ENCODE assay signal across 17 cellular contexts in the genomic region with DNA sequence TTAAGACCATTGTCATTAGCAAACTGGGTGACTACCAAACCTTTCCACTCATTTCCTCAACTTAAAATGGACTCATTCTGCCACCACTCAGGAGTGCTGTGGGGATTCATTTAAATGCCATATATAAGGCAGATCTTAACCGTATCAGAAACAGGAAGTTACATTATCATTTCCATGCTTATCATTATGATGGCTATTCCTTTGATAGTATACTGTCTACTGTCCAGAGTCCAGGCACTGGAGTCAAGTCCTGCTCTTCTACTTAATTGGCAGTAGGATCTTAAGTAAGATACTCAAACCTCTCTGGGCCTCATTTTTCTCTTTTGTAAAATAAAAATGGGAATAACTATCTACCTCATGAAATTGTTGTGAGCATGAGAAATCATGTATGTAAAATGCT. TPM values are rescaled to one million over a fixed set of nuclear protein-coding genes. Genes with fewer than 3 reads are reported as not detected.
A peak's percentile ranks its signal among the peaks of the same experiment; 100 is the strongest.
DNase-seq lines count a peak whose midpoint lies in the region; ATAC-seq and TF ChIP-seq lines count a peak whose summit lies in the region.
"Had no signal": no experiment of that assay in that cellular context is flagged by ENCODE, and none has a peak within 500 bp of the region (broad histone marks: within the 10 kb centered on the region; RNA-seq: fewer than 3 reads in every experiment).

No MANE protein-coding gene starts in this region.

- peaks cover 11 to 26% of the 10 kb centered on the region in 2 donors for H3K27me3 Mint-ChIP-seq in natural killer cell treated with Interleukin-12 subunit alpha and Interleukin-12 subunit beta and Interleukin-15 and Interleukin-18, amount 100 ng/mL, for 72 hours
- H3K27me3 Mint-ChIP-seq in natural killer cell (ENCODE audit: low read depth in 2 of 2) = peaks cover 17 to 35% of the 10 kb centered on the region in 2 donors

- no peaks in the 10 kb centered on the region for H3K4me1 Mint-ChIP-seq in natural killer cell treated with Interleukin-12 subunit alpha and Interleukin-12 subunit beta and Interleukin-15 and Interleukin-18, amount 100 ng/mL, for 72 hours (ENCODE audit: low read depth in 2 of 2)
- H3K4me1 Mint-ChIP-seq in natural killer cell = no peaks in the 10 kb centered on the region

- H3K27ac Mint-ChIP-seq in natural killer cell treated with Interleukin-12 subunit alpha and Interleukin-12 subunit beta and Interleukin-15 and Interleukin-18, amount 100 ng/mL, for 72 hours = no peak overlapping the region
- no peak overlapping the region for H3K27ac Mint-ChIP-seq in natural killer cell
- H3K27ac Mint-ChIP-seq: HFFc6 had no signal

- no peaks in the 10 kb centered on the region for H3K9me3 Mint-ChIP-seq in natural killer cell treated with Interleukin-12 subunit alpha and Interleukin-12 subunit beta and Interleukin-15 and Interleukin-18, amount 100 ng/mL, for 72 hours
- H3K9me3 Mint-ChIP-seq in natural killer cell = no peaks in the 10 kb centered on the region
- H3K9me3 Mint-ChIP-seq: CD4-positive, alpha-beta memory T cell; HFFc6 had no signal

- 43 to 62% (median 57%) methylated on average over 1 of the region's 1 CpG for WGBS in stomach, 5 donors

- intact Hi-C loops in natural killer cell (cut with micrococcal nuclease) = no loop called here
- intact Hi-C loops in stomach (cut with DNase I; ENCODE audit: low total_unique reads) = no loop called here

- peaks cover 19% of the 10 kb centered on the region for H3K4me1 ChIP-seq in rectal smooth muscle tissue (ENCODE audit: control insufficient read depth, insufficient read depth, low read length)
- peaks cover 0 to 40% (median 13%) of the 10 kb centered on the region in 4 donors for H3K4me1 ChIP-seq in stomach
- H3K4me1 ChIP-seq in right atrium auricular region = peaks cover 0 to 7% of the 10 kb centered on the region in 2 donors
- H3K4me1 ChIP-seq: HAP-1 had no signal

- H3K36me3 ChIP-seq in rectal smooth muscle tissue (ENCODE audit: control insufficient read depth, insufficient read depth, low read length) = no peaks in the 10 kb centered on the region
- no peaks in the 10 kb centered on the region for H3K36me3 ChIP-seq in stomach
- H3K36me3 ChIP-seq in right atrium auricular region = no peaks in the 10 kb centered on the region
- H3K36me3 ChIP-seq: HAP-1 had no signal

- H3K9me3 ChIP-seq in stomach (no peaks in the 10 kb centered on the region), right atrium auricular region (no peaks in the 10 kb centered on the region)
- H3K9me3 ChIP-seq: HAP-1 had no signal

- H3K27ac ChIP-seq in rectal smooth muscle tissue (ENCODE audit: low read depth, low read length) (peak overlapping the region; percentile 83), stomach (peak overlapping the region in 3 of 5 donors; percentile 43 to 76 (median 57)), right atrium auricular region (no peak overlapping the region)

- no peak overlapping the region for H3K9ac ChIP-seq in rectal smooth muscle tissue (ENCODE audit: low read length)

- no peak for TF ChIP-seq EP300 in stomach (IDR thresholded peaks at IDR 0.05)

- no peak overlapping the region for H3K4me3 ChIP-seq in rectal smooth muscle tissue (ENCODE audit: low read length)
- no peak overlapping the region for H3K4me3 ChIP-seq in stomach
- H3K4me3 ChIP-seq in right atrium auricular region = no peak overlapping the region
- H3K4me3 ChIP-seq: HAP-1 had no signal

- H3K27me3 ChIP-seq in rectal smooth muscle tissue (ENCODE audit: control insufficient read depth, insufficient read depth, low read length) = no peaks in the 10 kb centered on the region
- H3K27me3 ChIP-seq in stomach = no peaks in the 10 kb centered on the region
- no peaks in the 10 kb centered on the region for H3K27me3 ChIP-seq in right atrium auricular region

- H3K4me3 Mint-ChIP-seq in natural killer cell treated with Interleukin-12 subunit alpha and Interleukin-12 subunit beta and Interleukin-15 and Interleukin-18, amount 100 ng/mL, for 72 hours = no peak overlapping the region
- H3K4me3 Mint-ChIP-seq in natural killer cell = no peak overlapping the region
- H3K4me3 Mint-ChIP-seq: CD4-positive, alpha-beta memory T cell; HFFc6 had no signal

- ATAC-seq in natural killer cell treated with Interleukin-12 subunit alpha and Interleukin-12 subunit beta and Interleukin-15 and Interleukin-18, amount 100 ng/mL, for 72 hours = no peak
- no peak for ATAC-seq in natural killer cell

- peak; percentile 22 for DNase-seq in natural killer cell treated with Interleukin-12 subunit alpha and Interleukin-12 subunit beta and Interleukin-15 and Interleukin-18, amount 100 ng/mL, for 72 hours (ENCODE audit: low spot score)
- no peak for DNase-seq in natural killer cell
- no peak for DNase-seq in stomach
- no peak for DNase-seq in right atrium auricular region (ENCODE audit: low spot score)
- no peak for DNase-seq in activated CD4-positive, CD25-positive, alpha-beta regulatory T cell (lab: John Stamatoyannopoulos, UW)
- no peak for DNase-seq in glomerular visceral epithelial cell (ENCODE audit: extremely low spot score)
- DNase-seq: C1 segment of cervical spinal cord; Calu3; CD4-positive, alpha-beta memory T cell; COR-L47; DMS53; DND-41; GOT3; HFFc6 had no signal

- no peak for TF ChIP-seq POLR2A in stomach (IDR thresholded peaks at IDR 0.05)

- no peak for TF ChIP-seq CTCF in natural killer cell (IDR thresholded peaks at IDR 0.05)
- no peak for TF ChIP-seq CTCF in stomach (IDR thresholded peaks at IDR 0.05)
- TF ChIP-seq CTCF in right atrium auricular region (IDR thresholded peaks at IDR 0.05) = no peak

- no peaks in the 10 kb centered on the region for H3K36me3 Mint-ChIP-seq in natural killer cell treated with Interleukin-12 subunit alpha and Interleukin-12 subunit beta and Interleukin-15 and Interleukin-18, amount 100 ng/mL, for 72 hours
- no peaks in the 10 kb centered on the region for H3K36me3 Mint-ChIP-seq in natural killer cell
- H3K36me3 Mint-ChIP-seq: CD4-positive, alpha-beta memory T cell had no signal

RNA-seq across cellular contexts. Expression of a gene that starts 8.4 kb away (rescaled TPM):
- under 1 TPM; 0.31 to 0.67 TPM for total RNA-seq in natural killer cell treated with Interleukin-12 subunit alpha and Interleukin-12 subunit beta and Interleukin-15 and Interleukin-18, amount 100 ng/mL, for 72 hours
- total RNA-seq in natural killer cell (1 to 10 TPM in 1 of 3 donors, under 1 TPM in 2; 0.14 to 1.6 (median 0.43) TPM), stomach (10 to 100 TPM in 4 of 5 donors, 1 to 10 TPM in 1; 4.9 to 92.4 (median 19.3) TPM), right atrium auricular region (10 to 100 TPM; 11.4 to 19.2 TPM)
- polyA plus RNA-seq in stomach = 1 to 10 TPM; 1.8 to 3.4 (median 3.1) TPM
- total RNA-seq: A673 had no signal

Comparison
In these comparisons a context has a peak if more than half of its experiments do, and no peak if none do; other contexts are left out.
1. H3K27ac ChIP-seq: peak in rectal smooth muscle tissue (single experiment) and stomach (3 of 5); none in right atrium auricular region (0 of 2).